1 cellular context compared by ENCODE assay signal in the genomic region with DNA sequence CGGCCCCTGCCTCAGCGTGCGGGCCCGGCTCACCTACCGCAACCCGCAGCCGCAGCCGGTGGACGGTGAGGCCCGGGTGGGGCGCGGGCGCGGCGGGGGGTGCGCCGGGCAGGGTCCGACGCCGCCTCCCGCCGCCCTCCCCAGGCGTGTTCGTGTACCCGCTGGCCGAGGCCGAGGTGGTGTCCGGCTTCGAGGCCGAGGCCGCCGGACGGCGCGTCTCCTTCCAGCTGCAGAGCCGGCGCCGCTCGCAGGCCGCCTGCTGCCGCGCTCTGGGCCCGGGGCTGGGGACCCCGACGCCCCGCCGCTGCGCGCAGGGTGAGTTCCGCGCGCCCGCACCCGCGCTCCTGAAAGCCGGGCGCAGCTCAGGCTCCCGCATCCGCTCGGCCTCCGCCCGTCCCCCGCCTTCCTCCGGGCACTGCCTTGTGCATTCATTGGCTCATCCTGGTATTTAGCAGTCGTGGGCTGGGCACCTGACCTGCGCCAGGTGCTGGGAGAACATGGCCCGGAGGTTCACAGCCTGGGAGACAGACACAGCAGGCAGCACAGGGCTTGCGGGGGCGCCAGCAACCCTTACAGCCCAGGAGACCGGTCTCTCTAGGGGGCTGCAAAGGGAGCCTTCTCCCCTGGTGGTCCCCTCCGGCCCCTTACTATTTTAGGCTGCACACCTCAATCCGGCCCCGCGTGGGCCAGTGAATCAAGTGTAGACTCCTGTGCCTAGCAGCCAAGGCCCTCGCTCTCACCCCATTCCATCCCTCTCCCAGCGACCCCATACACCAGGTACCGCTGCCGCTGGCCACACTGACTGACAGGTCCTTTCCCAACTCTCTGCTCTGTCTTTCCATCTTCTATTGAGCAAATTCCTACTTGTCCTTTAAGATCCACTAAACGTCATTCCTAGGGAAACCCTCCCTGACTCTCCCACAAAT.
TF ChIP-seq lines count a peak whose summit lies in the region.

No MANE protein-coding gene starts in this region.

TF ChIP-seq in SK-N-SH, 30 proteins besides CTCF, POLR2A, EP300 and RAD21 (continued from another document):
- TF ChIP-seq MXI1 (IDR thresholded peaks at IDR 0.05; ENCODE audit: low read depth, low read length) (no peak), FOXJ3 (CRISPR knock-in tag; IDR thresholded peaks at IDR 0.05) (no peak), ELF1 (IDR thresholded peaks at IDR 0.05) (no peak), JUND (IDR thresholded peaks at IDR 0.05) (no peak), GATA2 (CRISPR knock-in tag; IDR thresholded peaks at IDR 0.05) (no peak), GABPA (IDR thresholded peaks at IDR 0.05; ENCODE audit: low read depth) (no peak), YY1 (IDR thresholded peaks at IDR 0.05; ENCODE audit: low read depth) (no peak), SMC3 (IDR thresholded peaks at IDR 0.05; ENCODE audit: low read depth, low read length) (no peak), POLR2AphosphoS5 (IDR thresholded peaks at IDR 0.05; ENCODE audit: low read depth, low read length) (no peak)
